Comparison of ENCODE assay signal across 18 cellular contexts in the genomic region with DNA sequence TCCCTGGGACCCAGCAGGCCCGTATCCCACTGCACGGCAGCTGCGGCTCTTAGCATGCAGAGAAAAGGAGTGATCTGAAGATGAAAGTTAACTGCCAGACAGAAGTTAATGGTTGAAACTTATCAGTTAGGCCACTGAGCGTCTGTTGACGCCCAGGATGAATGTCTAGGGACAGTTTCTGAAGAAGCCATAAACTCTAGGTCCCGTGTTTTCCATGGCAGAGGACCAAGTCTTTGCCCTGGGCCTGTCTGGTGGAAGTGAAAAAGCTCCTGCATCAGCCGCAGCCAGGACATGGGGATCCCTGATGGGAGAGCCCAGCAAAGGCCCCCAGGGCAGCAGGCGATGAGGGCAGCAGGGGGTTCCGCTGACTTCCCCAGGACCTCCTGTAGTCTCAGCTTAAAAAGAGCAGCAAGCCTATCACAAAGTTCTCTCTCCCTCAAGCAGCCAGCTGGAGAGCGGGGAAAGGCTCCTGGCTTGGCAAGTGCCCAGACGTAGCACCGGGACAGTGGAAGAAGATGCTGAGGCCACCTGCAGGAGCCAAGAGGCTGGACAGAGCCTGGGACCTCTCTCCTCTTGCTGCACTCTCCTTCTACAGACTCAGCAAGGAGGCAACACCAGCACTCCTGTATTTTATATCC.
DNase-seq lines count a peak whose midpoint lies in the region; ATAC-seq and TF ChIP-seq lines count a peak whose summit lies in the region.
"Had no signal": no experiment of that assay in that cellular context is flagged by ENCODE, and none has a peak within 500 bp of the region (broad histone marks: within the 10 kb centered on the region; RNA-seq: fewer than 3 reads in every experiment).

No MANE protein-coding gene starts in this region.

- H3K27me3 Mint-ChIP-seq in naive thymus-derived CD8-positive, alpha-beta T cell, result no peaks in the 10 kb centered on the region
- H3K27me3 Mint-ChIP-seq: activated naive CD8-positive, alpha-beta T cell had no signal

- no peaks in the 10 kb centered on the region for H3K36me3 Mint-ChIP-seq in naive thymus-derived CD8-positive, alpha-beta T cell
- H3K36me3 Mint-ChIP-seq: activated naive CD8-positive, alpha-beta T cell had no signal

- H2AFZ ChIP-seq in parathyroid adenoma, result peak overlapping the region; percentile 33

- H3K27ac ChIP-seq in coronary artery (peak overlapping the region; percentile 41 to 76), parathyroid adenoma (peak overlapping the region; percentile 43)
- H3K27ac ChIP-seq: esophagus muscularis mucosa, thoracic aorta, WERI-Rb-1 had no signal

- peak; percentile 7; the same call in 1 of the 2 replicates for TF ChIP-seq CTCF in BJ (IDR thresholded peaks at IDR 0.05; ENCODE audit: insufficient read depth, low read depth, low read length)
- TF ChIP-seq CTCF in coronary artery (IDR thresholded peaks at IDR 0.05), result no peak
- peak; percentile 62 for TF ChIP-seq CTCF in parathyroid adenoma (IDR thresholded peaks at IDR 0.05)
- no peak for TF ChIP-seq CTCF in GM10266 (IDR thresholded peaks at IDR 0.05; ENCODE audit: control insufficient read depth, insufficient read depth, low read depth, missing control alignments)

- H3K4me3 ChIP-seq in BJ (ENCODE audit: low read depth, low read length) (no peak overlapping the region), coronary artery (peak overlapping the region; percentile 23), parathyroid adenoma (ENCODE audit: low read depth, low read length) (no peak overlapping the region)
- H3K4me3 ChIP-seq: esophagus muscularis mucosa, ovary, thoracic aorta had no signal

- POLR2A ChIA-PET in BJ (lab: Charles Lee), result no interaction called here
- POLR2A ChIA-PET in naive thymus-derived CD8-positive, alpha-beta T cell (lab: Charles Lee), result no interaction called here

- H3K9ac ChIP-seq in parathyroid adenoma, result no peak overlapping the region

- peaks cover 21% of the 10 kb centered on the region for H3K79me2 ChIP-seq in parathyroid adenoma

- CTCF ChIA-PET in BJ (lab: Yijun Ruan, JAX), result interaction anchor here (1.2 to 1.7 kb wide), 2 partner anchors 11 to 66 kb away, joined by 3 to 5 read pairs; no protein-coding TSS in a partner anchor

- H3K36me3 ChIP-seq in BJ (ENCODE audit: control insufficient read depth, insufficient read depth, low read length) (peaks cover 34% of the 10 kb centered on the region), parathyroid adenoma (ENCODE audit: control insufficient read depth, insufficient read depth, low read length) (no peaks in the 10 kb centered on the region)
- H3K36me3 ChIP-seq: esophagus muscularis mucosa, ovary, thoracic aorta, WERI-Rb-1 had no signal

- H3K4me2 ChIP-seq in parathyroid adenoma (ENCODE audit: low read length), result no peak overlapping the region

- no peaks in the 10 kb centered on the region for H3K9me3 ChIP-seq in parathyroid adenoma (ENCODE audit: control insufficient read depth, low read length)
- H3K9me3 ChIP-seq: esophagus muscularis mucosa, ovary, thoracic aorta had no signal

- peaks cover 21% of the 10 kb centered on the region for H3K4me1 ChIP-seq in parathyroid adenoma

- no peak overlapping the region for H3K27ac Mint-ChIP-seq in naive thymus-derived CD8-positive, alpha-beta T cell
- H3K27ac Mint-ChIP-seq: activated naive CD8-positive, alpha-beta T cell had no signal

- H3K9me3 Mint-ChIP-seq in naive thymus-derived CD8-positive, alpha-beta T cell, result no peaks in the 10 kb centered on the region

- peaks cover under 1 to 8% (median 4%) of the 10 kb centered on the region in 4 donors for H3K4me1 Mint-ChIP-seq in naive thymus-derived CD8-positive, alpha-beta T cell

- H3K27me3 ChIP-seq in BJ (ENCODE audit: control insufficient read depth, insufficient read depth, low read length), result no peaks in the 10 kb centered on the region
- no peaks in the 10 kb centered on the region for H3K27me3 ChIP-seq in parathyroid adenoma (ENCODE audit: control insufficient read depth, insufficient read depth, low read length)
- H3K27me3 ChIP-seq: esophagus muscularis mucosa, ovary had no signal

- no peak overlapping the region for H3K4me3 Mint-ChIP-seq in naive thymus-derived CD8-positive, alpha-beta T cell
- H3K4me3 Mint-ChIP-seq: activated naive CD8-positive, alpha-beta T cell had no signal

- DNase-seq in BJ (ENCODE audit: low read depth), result no peak
- DNase-seq in NCI-H69 (lab: John Stamatoyannopoulos, UW), result peak; percentile 35
- DNase-seq in coronary artery (ENCODE audit: low spot score), result no peak
- no peak for DNase-seq in naive thymus-derived CD8-positive, alpha-beta T cell
- no peak for DNase-seq in GM10266 (ENCODE audit: extremely low spot score)
- no peak for DNase-seq in DMS53 (lab: John Stamatoyannopoulos, UW)
- DNase-seq: activated CD8-positive, alpha-beta memory T cell treated with anti-CD3 and anti-CD28 coated beads, Interleukin-2, amount 50 U/mL, for 4 hours; cortex of kidney; DND-41; KBM-7; NCI-H187; WERI-Rb-1 had no signal

- ATAC-seq in naive thymus-derived CD8-positive, alpha-beta T cell, result no peak
- ATAC-seq in GM19455 (IDR thresholded peaks at IDR 0.05; ENCODE audit: unreplicated experiment), result no peak

Comparison
In these comparisons a context has a peak if more than half of its experiments do, and no peak if none do; other contexts are left out.
1. CTCF ChIP-seq: peak in BJ (single experiment) and parathyroid adenoma (single experiment); none in coronary artery (single experiment) and GM10266 (single experiment).